Comparison of ENCODE assay signal across 1 cellular context in genomic region chr19:17719730-17720486, GRCh38.
TF ChIP-seq lines count a peak whose summit lies in the region.

No MANE protein-coding gene starts in this region.

TF ChIP-seq in liver, 16 proteins besides CTCF, POLR2A, EP300 and RAD21:
- TF ChIP-seq ATF3 (IDR thresholded peaks at IDR 0.05) (no peak), ZBTB33 (IDR thresholded peaks at IDR 0.05) (no peak), RXRA (IDR thresholded peaks at IDR 0.05) (no peak), EGR1 (IDR thresholded peaks at IDR 0.05; ENCODE audit: low read depth in 2 of 2) (no peak)
